In the genomic region with DNA sequence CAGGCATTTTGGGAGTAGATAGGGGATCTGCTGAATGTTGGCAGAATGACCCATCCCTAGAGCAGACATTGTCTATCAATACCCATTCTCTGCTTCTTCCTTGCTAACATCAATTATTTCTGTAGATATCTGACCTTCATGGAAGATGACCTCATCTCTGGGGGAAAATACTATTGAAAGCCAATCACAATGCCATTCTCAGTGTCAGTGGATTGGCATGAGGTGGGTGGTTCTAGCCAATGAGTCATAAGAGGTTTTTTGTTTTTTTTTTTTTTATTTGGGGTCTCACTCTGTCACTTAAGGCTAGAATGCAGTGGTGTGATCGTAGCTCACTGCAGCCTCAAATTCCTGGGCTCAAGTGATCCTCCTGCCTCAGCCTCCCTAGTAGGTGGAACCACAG, we compare ENCODE assay signal across 13 cellular contexts. TPM values are rescaled to one million over a fixed set of nuclear protein-coding genes. Genes with fewer than 3 reads are reported as not detected.
DNase-seq lines count a peak whose midpoint lies in the region; ATAC-seq and TF ChIP-seq lines count a peak whose summit lies in the region.
"Had no signal": no experiment of that assay in that cellular context is flagged by ENCODE, and none has a peak within 500 bp of the region (broad histone marks: within the 10 kb centered on the region; RNA-seq: fewer than 3 reads in every experiment).

No MANE protein-coding gene starts in this region.

- peak overlapping the region; percentile 4; the same call in 1 of the 2 replicates for H3K9ac ChIP-seq in PC-3 (ENCODE audit: low read length)

- peaks cover 11% of the 10 kb centered on the region; the same call in 1 of the 2 replicates for H3K36me3 ChIP-seq in PC-3 (ENCODE audit: low read depth, low read length)
- H3K36me3 ChIP-seq in mesodermal cell (ENCODE audit: control insufficient read depth, insufficient read depth, low read length): peaks cover 61% of the 10 kb centered on the region
- peaks cover 13% of the 10 kb centered on the region; the same call in 1 of the 2 replicates for H3K36me3 ChIP-seq in SJCRH30

- no peaks in the 10 kb centered on the region for H3K9me3 Mint-ChIP-seq in CD14-positive monocyte
- no peaks in the 10 kb centered on the region for H3K9me3 Mint-ChIP-seq in effector memory CD8-positive, alpha-beta T cell
- H3K9me3 Mint-ChIP-seq: brain had no signal

- TF ChIP-seq CTCF in PC-3 (conservative IDR thresholded peaks at IDR 0.05; ENCODE audit: low read depth, low read length) (no peak), CD14-positive monocyte (IDR thresholded peaks at IDR 0.05) (no peak)

- H3K4me3 ChIP-seq in PC-3 (ENCODE audit: low read length): no peak overlapping the region
- H3K4me3 ChIP-seq in mesodermal cell (ENCODE audit: extremely low read depth, insufficient read depth, low read length, poor library complexity, severe bottlenecking): no peak overlapping the region
- H3K4me3 ChIP-seq in SJCRH30: no peak overlapping the region
- H3K4me3 ChIP-seq: skin epidermis had no signal

- H3K36me3 Mint-ChIP-seq in CD14-positive monocyte: peaks cover 86 to 91% of the 10 kb centered on the region in 2 donors
- peaks cover 30% of the 10 kb centered on the region for H3K36me3 Mint-ChIP-seq in effector memory CD8-positive, alpha-beta T cell (ENCODE audit: insufficient read depth)

- peak; percentile 11; the same call in 1 of the 2 replicates for ATAC-seq in PC-3
- no peak for ATAC-seq in effector memory CD8-positive, alpha-beta T cell (replicated peaks)
- no peak for ATAC-seq in activated CD4-positive, CD25-positive, alpha-beta regulatory T cell treated with anti-CD3 and anti-CD28 coated beads, Interleukin-2, amount 50 U/mL, for 24 hours

- no peaks in the 10 kb centered on the region for H3K4me1 Mint-ChIP-seq in CD14-positive monocyte
- no peaks in the 10 kb centered on the region for H3K4me1 Mint-ChIP-seq in effector memory CD8-positive, alpha-beta T cell (ENCODE audit: low read depth in 2 of 2)

- no peaks in the 10 kb centered on the region for H3K27me3 Mint-ChIP-seq in CD14-positive monocyte (ENCODE audit: low read depth in 3 of 3)
- H3K27me3 Mint-ChIP-seq in effector memory CD8-positive, alpha-beta T cell: no peaks in the 10 kb centered on the region
- H3K27me3 Mint-ChIP-seq: brain had no signal

- 100% methylated on average over 1 of the region's 1 CpG; no CpG with 5 or more reads in 1 of the 2 experiments for WGBS in mesodermal cell (ENCODE audit: insufficient coverage in 2 of 2), 2 experiments

- H3K9me2 ChIP-seq in PC-3 (replicated peaks; ENCODE audit: low read length): no peaks in the 10 kb centered on the region

- no peaks in the 10 kb centered on the region for H3K79me2 ChIP-seq in PC-3 (ENCODE audit: low read length)

- H2AFZ ChIP-seq in PC-3 (ENCODE audit: low read length): no peak overlapping the region

- intact Hi-C loops in PC-3 (cut with micrococcal nuclease) (loop anchor here (1.0 kb wide), 2 partner anchors 21 to 442 kb away; no protein-coding TSS in a partner anchor), CD14-positive monocyte (cut with micrococcal nuclease) (no loop called here)

- H3K27ac ChIP-seq in PC-3 (ENCODE audit: low read length) (peak overlapping the region; percentile 66), cingulate gyrus (ENCODE audit: low read depth, low read length) (peak overlapping the region; percentile 83), mesodermal cell (ENCODE audit: low read depth, low read length, severe bottlenecking) (peak overlapping the region; percentile 74), SJCRH30 (no peak overlapping the region)
- H3K27ac ChIP-seq: WERI-Rb-1 had no signal

- BruUV-seq in PC-3 (replicated peaks; lab: Mats Ljungman, UMichigan): no TSS peak

- CTCF ChIA-PET in PC-3 (lab: Charles Lee): no interaction called here

- no peaks in the 10 kb centered on the region for H3F3A ChIP-seq in PC-3 (ENCODE audit: low read length, unreplicated experiment)

- no peaks in the 10 kb centered on the region for H3K27me3 ChIP-seq in PC-3 (ENCODE audit: low read length)
- H3K27me3 ChIP-seq in SJCRH30: no peaks in the 10 kb centered on the region

- H3K4me3 Mint-ChIP-seq in CD14-positive monocyte: no peak overlapping the region
- H3K4me3 Mint-ChIP-seq in effector memory CD8-positive, alpha-beta T cell: no peak overlapping the region
- H3K4me3 Mint-ChIP-seq: brain had no signal

- H3K4me1 ChIP-seq in PC-3 (ENCODE audit: insufficient read depth, low read length) (peaks cover 30% of the 10 kb centered on the region), mesodermal cell (ENCODE audit: control insufficient read depth, insufficient read depth, low read length, poor library complexity, severe bottlenecking) (peaks cover 24% of the 10 kb centered on the region), SJCRH30 (no peaks in the 10 kb centered on the region)

- DNase-seq in AG08395 (ENCODE audit: low spot score) (peak; percentile 53), PC-3 (peak; percentile 70), CD14-positive monocyte (ENCODE audit: low spot score) (no peak), SJCRH30 (no peak)
- DNase-seq in effector memory CD8-positive, alpha-beta T cell: no peak
- DNase-seq: NCI-H524 treated with DMSO at 0.1 percent for 48 hours, SHP77, WERI-Rb-1 had no signal

- POLR2A ChIA-PET in PC-3 (lab: Charles Lee; ENCODE audit: unreplicated experiment): no interaction called here

- no peak overlapping the region for H3K27ac Mint-ChIP-seq in CD14-positive monocyte
- no peak overlapping the region for H3K27ac Mint-ChIP-seq in effector memory CD8-positive, alpha-beta T cell

- H3K9me3 ChIP-seq in PC-3 (ENCODE audit: low read length) (no peaks in the 10 kb centered on the region), mesodermal cell (ENCODE audit: control insufficient read depth, low read length) (no peaks in the 10 kb centered on the region), SJCRH30 (replicated peaks) (no peaks in the 10 kb centered on the region)

- peak overlapping the region; percentile 48 for H3K4me2 ChIP-seq in PC-3 (ENCODE audit: low read length)

- no peaks in the 10 kb centered on the region for H4K20me1 ChIP-seq in PC-3 (ENCODE audit: low read length)

RNA-seq across cellular contexts. Expression of a gene that starts 42.5 kb away (rescaled TPM):
- 65.2 and 66.4 TPM in 2 replicates for total RNA-seq in PC-3 (2014; rRNA removed)
- polyA plus RNA-seq in mesodermal cell (2013, experiment 1 of 2): 27.1 TPM
- 22.4 TPM for polyA plus RNA-seq in mesodermal cell (2013, experiment 2 of 2)
- 10 to 100 TPM; 13.6 to 23.3 TPM for polyA plus RNA-seq in CD14-positive monocyte
- 34.6 and 36.6 TPM in 2 replicates for total RNA-seq in SJCRH30 (2014; rRNA removed; shearing (Covaris generic))

Comparison
In these comparisons a context has a peak if more than half of its experiments do, and no peak if none do; other contexts are left out.
1. DNase-seq: peak in AG08395 (single experiment) and PC-3 (single experiment); none in CD14-positive monocyte (single experiment), SJCRH30 (0 of 2) and effector memory CD8-positive, alpha-beta T cell (0 of 3).